Comparison of ENCODE assay signal across 1 cellular context in the genomic region with DNA sequence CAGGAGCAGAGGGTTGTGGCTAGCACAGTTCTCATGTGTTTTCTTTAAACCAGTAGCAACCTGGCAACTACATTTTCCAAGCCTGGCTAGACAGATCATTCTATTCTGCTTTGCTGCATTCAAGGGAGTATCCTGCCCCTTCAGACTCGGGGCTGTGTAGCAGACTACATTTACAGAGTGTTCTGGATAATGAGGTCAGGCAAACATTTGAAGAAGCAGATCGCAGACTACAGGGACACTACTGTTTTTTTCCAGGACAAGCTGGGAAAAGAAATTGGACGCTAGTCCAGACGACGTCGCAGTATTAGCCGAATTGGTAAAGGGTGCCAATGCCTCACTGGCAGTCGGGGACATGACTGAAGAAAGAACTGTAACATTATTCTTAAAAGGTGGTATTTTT.
TF ChIP-seq lines count a peak whose summit lies in the region.

No MANE protein-coding gene starts in this region.

TF ChIP-seq in K562, 482 proteins besides CTCF, POLR2A, EP300 and RAD21 (continued from another document):
- TF ChIP-seq, protein P1, sequence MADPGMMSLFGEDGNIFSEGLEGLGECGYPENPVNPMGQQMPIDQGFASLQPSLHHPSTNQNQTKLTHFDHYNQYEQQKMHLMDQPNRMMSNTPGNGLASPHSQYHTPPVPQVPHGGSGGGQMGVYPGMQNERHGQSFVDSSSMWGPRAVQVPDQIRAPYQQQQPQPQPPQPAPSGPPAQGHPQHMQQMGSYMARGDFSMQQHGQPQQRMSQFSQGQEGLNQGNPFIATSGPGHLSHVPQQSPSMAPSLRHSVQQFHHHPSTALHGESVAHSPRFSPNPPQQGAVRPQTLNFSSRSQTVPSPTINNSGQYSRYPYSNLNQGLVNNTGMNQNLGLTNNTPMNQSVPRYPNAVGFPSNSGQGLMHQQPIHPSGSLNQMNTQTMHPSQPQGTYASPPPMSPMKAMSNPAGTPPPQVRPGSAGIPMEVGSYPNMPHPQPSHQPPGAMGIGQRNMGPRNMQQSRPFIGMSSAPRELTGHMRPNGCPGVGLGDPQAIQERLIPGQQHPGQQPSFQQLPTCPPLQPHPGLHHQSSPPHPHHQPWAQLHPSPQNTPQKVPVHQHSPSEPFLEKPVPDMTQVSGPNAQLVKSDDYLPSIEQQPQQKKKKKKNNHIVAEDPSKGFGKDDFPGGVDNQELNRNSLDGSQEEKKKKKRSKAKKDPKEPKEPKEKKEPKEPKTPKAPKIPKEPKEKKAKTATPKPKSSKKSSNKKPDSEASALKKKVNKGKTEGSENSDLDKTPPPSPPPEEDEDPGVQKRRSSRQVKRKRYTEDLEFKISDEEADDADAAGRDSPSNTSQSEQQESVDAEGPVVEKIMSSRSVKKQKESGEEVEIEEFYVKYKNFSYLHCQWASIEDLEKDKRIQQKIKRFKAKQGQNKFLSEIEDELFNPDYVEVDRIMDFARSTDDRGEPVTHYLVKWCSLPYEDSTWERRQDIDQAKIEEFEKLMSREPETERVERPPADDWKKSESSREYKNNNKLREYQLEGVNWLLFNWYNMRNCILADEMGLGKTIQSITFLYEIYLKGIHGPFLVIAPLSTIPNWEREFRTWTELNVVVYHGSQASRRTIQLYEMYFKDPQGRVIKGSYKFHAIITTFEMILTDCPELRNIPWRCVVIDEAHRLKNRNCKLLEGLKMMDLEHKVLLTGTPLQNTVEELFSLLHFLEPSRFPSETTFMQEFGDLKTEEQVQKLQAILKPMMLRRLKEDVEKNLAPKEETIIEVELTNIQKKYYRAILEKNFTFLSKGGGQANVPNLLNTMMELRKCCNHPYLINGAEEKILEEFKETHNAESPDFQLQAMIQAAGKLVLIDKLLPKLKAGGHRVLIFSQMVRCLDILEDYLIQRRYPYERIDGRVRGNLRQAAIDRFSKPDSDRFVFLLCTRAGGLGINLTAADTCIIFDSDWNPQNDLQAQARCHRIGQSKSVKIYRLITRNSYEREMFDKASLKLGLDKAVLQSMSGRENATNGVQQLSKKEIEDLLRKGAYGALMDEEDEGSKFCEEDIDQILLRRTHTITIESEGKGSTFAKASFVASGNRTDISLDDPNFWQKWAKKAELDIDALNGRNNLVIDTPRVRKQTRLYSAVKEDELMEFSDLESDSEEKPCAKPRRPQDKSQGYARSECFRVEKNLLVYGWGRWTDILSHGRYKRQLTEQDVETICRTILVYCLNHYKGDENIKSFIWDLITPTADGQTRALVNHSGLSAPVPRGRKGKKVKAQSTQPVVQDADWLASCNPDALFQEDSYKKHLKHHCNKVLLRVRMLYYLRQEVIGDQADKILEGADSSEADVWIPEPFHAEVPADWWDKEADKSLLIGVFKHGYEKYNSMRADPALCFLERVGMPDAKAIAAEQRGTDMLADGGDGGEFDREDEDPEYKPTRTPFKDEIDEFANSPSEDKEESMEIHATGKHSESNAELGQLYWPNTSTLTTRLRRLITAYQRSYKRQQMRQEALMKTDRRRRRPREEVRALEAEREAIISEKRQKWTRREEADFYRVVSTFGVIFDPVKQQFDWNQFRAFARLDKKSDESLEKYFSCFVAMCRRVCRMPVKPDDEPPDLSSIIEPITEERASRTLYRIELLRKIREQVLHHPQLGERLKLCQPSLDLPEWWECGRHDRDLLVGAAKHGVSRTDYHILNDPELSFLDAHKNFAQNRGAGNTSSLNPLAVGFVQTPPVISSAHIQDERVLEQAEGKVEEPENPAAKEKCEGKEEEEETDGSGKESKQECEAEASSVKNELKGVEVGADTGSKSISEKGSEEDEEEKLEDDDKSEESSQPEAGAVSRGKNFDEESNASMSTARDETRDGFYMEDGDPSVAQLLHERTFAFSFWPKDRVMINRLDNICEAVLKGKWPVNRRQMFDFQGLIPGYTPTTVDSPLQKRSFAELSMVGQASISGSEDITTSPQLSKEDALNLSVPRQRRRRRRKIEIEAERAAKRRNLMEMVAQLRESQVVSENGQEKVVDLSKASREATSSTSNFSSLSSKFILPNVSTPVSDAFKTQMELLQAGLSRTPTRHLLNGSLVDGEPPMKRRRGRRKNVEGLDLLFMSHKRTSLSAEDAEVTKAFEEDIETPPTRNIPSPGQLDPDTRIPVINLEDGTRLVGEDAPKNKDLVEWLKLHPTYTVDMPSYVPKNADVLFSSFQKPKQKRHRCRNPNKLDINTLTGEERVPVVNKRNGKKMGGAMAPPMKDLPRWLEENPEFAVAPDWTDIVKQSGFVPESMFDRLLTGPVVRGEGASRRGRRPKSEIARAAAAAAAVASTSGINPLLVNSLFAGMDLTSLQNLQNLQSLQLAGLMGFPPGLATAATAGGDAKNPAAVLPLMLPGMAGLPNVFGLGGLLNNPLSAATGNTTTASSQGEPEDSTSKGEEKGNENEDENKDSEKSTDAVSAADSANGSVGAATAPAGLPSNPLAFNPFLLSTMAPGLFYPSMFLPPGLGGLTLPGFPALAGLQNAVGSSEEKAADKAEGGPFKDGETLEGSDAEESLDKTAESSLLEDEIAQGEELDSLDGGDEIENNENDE (IDR thresholded peaks at IDR 0.05; ENCODE audit: low read depth, low read length): no peak
- TF ChIP-seq ZNF778 (CRISPR knock-in tag; IDR thresholded peaks at IDR 0.05) (no peak), NBN (IDR thresholded peaks at IDR 0.05; ENCODE audit: low read depth) (no peak), ZNF436 (CRISPR knock-in tag; IDR thresholded peaks at IDR 0.05) (no peak), SMARCC2 (IDR thresholded peaks at IDR 0.05; ENCODE audit: low read depth) (no peak), DACH1 (IDR thresholded peaks at IDR 0.05; ENCODE audit: partially characterized antibody) (no peak), KLF6 (CRISPR knock-in tag; IDR thresholded peaks at IDR 0.05; ENCODE audit: borderline replicate concordance) (no peak), CHCHD3 (CRISPR knock-in tag; IDR thresholded peaks at IDR 0.05) (no peak), CBX5 (IDR thresholded peaks at IDR 0.05; ENCODE audit: borderline replicate concordance, low read depth) (no peak), MYNN (IDR thresholded peaks at IDR 0.05) (no peak), MYNN (CRISPR knock-in tag; IDR thresholded peaks at IDR 0.05) (no peak), SPI1 (IDR thresholded peaks at IDR 0.05; ENCODE audit: borderline replicate concordance, low read depth, low read length) (no peak), CXXC5 (CRISPR knock-in tag; IDR thresholded peaks at IDR 0.05) (no peak)
TF ChIP-seq in K562: peak in this region for 0.
